In genomic region chr20:38818113-38819065, GRCh38 we compare ENCODE assay signal across 1 cellular context.
TF ChIP-seq lines count a peak whose summit lies in the region.

No MANE protein-coding gene starts in this region.

TF ChIP-seq in GM23338, 12 proteins besides CTCF, POLR2A, EP300 and RAD21 (continued from another document):
- TF ChIP-seq ZNF462 (CRISPR knock-in tag; IDR thresholded peaks at IDR 0.05) (no peak), ZNF114 (CRISPR knock-in tag; IDR thresholded peaks at IDR 0.05) (no peak), ETS1 (IDR thresholded peaks at IDR 0.05) (no peak), NANOG (IDR thresholded peaks at IDR 0.05; ENCODE audit: borderline replicate concordance) (no peak), EZH2 (IDR thresholded peaks at IDR 0.05; ENCODE audit: low read depth, unreplicated experiment) (no peak), POLR2AphosphoS5 (IDR thresholded peaks at IDR 0.05; ENCODE audit: low read depth) (no peak)
